In genomic region chr4:159776915-159777314, GRCh38 we compare ENCODE assay signal across 34 cellular contexts.
"Had no signal": no experiment of that assay in that cellular context is flagged by ENCODE, and none has a peak within 500 bp of the region (broad histone marks: within the 10 kb centered on the region; RNA-seq: fewer than 3 reads in every experiment).

No MANE protein-coding gene starts in this region.

- H3K36me3 Mint-ChIP-seq: activated naive CD8-positive, alpha-beta T cell; mesothelial cell of epicardium; naive B cell; stimulated activated memory B cell treated with anti-CD40 and anti-IgM and Interleukin-4, amounts not matched to agents 10 μg/mL and 1 μg/mL and 100 μg/mL, for 72 hours had no signal

- H3K27ac Mint-ChIP-seq: activated naive CD8-positive, alpha-beta T cell; mesothelial cell of epicardium; nephron progenitor cell; stimulated activated memory B cell treated with anti-CD40 and anti-IgM and Interleukin-4, amounts not matched to agents 10 μg/mL and 1 μg/mL and 100 μg/mL, for 72 hours had no signal

- H3K9me3 ChIP-seq: gastroesophageal sphincter, right atrium auricular region, stomach, tibial artery, upper lobe of right lung had no signal

- ATAC-seq: activated CD4-positive, CD25-positive, alpha-beta regulatory T cell treated with anti-CD3 and anti-CD28 coated beads, Interleukin-2, amount 50 U/mL, for 24 hours; gastroesophageal sphincter; left cardiac atrium; stimulated activated memory B cell treated with anti-CD40 and anti-IgM and Interleukin-4, amounts not matched to agents 10 μg/mL and 1 μg/mL and 100 μg/mL, for 72 hours; upper lobe of right lung had no signal

- H3K9ac ChIP-seq: parathyroid adenoma had no signal

- FAIRE-seq: keratinocyte, TTC549 had no signal

- H3K4me1 Mint-ChIP-seq: naive B cell; nephron progenitor cell; stimulated activated memory B cell treated with anti-CD40 and anti-IgM and Interleukin-4, amounts not matched to agents 10 μg/mL and 1 μg/mL and 100 μg/mL, for 72 hours had no signal

- H3K79me2 ChIP-seq: parathyroid adenoma had no signal

- H3K4me2 ChIP-seq: smooth muscle cell had no signal

- DNase-seq: activated CD4-positive, alpha-beta T cell treated with anti-CD3 and anti-CD28 coated beads for 48 hours; activated CD4-positive, alpha-beta T cell treated with anti-CD3 and anti-CD28 coated beads, Interleukin-2, amount 50 U/mL, for 48 hours; activated CD8-positive, alpha-beta memory T cell treated with anti-CD3 and anti-CD28 coated beads for 24 hours; activated effector memory CD4-positive, alpha-beta T cell treated with Interleukin-2 at 50 U/mL for 16 hours; activated naive CD4-positive, alpha-beta T cell treated with Interleukin-2 at 50 U/mL for 16 hours; anterior cingulate cortex; cerebellar nuclear complex; effector memory CD4-positive, alpha-beta T cell; head of caudate nucleus; hippocampal formation; left cardiac atrium; mammary epithelial cell; naive B cell; nephron progenitor cell; nucleus accumbens; stimulated activated CD4-positive, alpha-beta T cell treated with anti-CD3 and anti-CD28 coated beads, Interleukin-1b, Interleukin-23, amount 100 ng/mL, for 48 hours; stimulated activated CD4-positive, alpha-beta T cell treated with anti-CD3 and anti-CD28 coated beads, Interleukin-4, amount 100 ng/mL, for 4 hours; stimulated activated CD8-positive, alpha-beta memory T cell treated with anti-CD3 and anti-CD28 coated beads, Interleukin-4, amount 100 ng/mL, for 48 hours; stomach; tibial artery; upper lobe of right lung had no signal

- H3K36me3 ChIP-seq: gastroesophageal sphincter, right atrium auricular region, stomach, tibial artery, upper lobe of right lung, WERI-Rb-1 had no signal

- H3K9me3 Mint-ChIP-seq: nephron progenitor cell had no signal

- H3K27me3 Mint-ChIP-seq: activated naive CD8-positive, alpha-beta T cell; naive B cell; stimulated activated memory B cell treated with anti-CD40 and anti-IgM and Interleukin-4, amounts not matched to agents 10 μg/mL and 1 μg/mL and 100 μg/mL, for 72 hours had no signal

- H3K27me3 ChIP-seq: dorsolateral prefrontal cortex, gastroesophageal sphincter, right atrium auricular region, stomach, tibial artery, upper lobe of right lung had no signal

- H2AFZ ChIP-seq: parathyroid adenoma had no signal

- H3K4me3 Mint-ChIP-seq: activated naive CD8-positive, alpha-beta T cell; mesothelial cell of epicardium; naive B cell; nephron progenitor cell; stimulated activated memory B cell treated with anti-CD40 and anti-IgM and Interleukin-4, amounts not matched to agents 10 μg/mL and 1 μg/mL and 100 μg/mL, for 72 hours had no signal

- H3K4me3 ChIP-seq: coronary artery, dorsolateral prefrontal cortex, gastroesophageal sphincter, right atrium auricular region, smooth muscle cell, stomach, tibial artery, upper lobe of right lung had no signal

- H3K27ac ChIP-seq: coronary artery, dorsolateral prefrontal cortex, gastroesophageal sphincter, parathyroid adenoma, right atrium auricular region, stomach, tibial artery, upper lobe of right lung, WERI-Rb-1 had no signal

- H3K4me1 ChIP-seq: gastroesophageal sphincter, parathyroid adenoma, right atrium auricular region, tibial artery, upper lobe of right lung had no signal
